ENCODE assay signal across 8 cellular contexts in the genomic region with DNA sequence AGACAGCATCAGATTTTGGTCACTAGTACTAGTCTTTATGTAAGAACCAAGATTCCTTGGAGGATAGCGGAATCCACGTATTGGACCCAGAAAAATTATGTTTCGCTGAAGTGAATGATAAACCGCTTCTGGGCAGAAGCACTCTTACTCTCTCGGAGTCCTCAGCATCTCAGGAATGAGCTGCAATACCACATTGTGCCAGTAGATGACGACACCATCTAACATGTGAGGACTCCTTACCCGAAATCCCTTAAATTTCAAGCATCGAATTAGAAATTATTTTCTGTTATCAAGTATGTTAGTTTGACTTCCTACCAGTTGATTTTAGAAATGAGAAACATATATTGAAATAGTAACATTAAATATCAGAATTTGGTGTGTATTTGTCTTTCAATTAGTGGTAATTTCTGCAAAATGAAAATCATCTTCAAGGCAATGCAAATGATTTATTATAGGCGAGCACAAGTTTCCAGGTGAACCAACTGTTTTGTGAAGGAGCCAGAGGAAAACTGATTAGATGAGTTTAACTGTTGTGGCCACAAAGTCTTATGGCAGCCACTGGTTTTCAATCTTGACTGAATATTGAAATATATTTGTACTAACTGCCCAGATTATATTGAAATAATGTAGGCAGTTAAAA.
A peak's percentile ranks its signal among the peaks of the same experiment; 100 is the strongest.
DNase-seq lines count a peak whose midpoint lies in the region; ATAC-seq and TF ChIP-seq lines count a peak whose summit lies in the region.

No MANE protein-coding gene starts in this region.

- no peaks in the 10 kb centered on the region for H3K4me1 ChIP-seq in vagina

- H3K27ac ChIP-seq in vagina: no peak overlapping the region

- TF ChIP-seq CTCF in progenitor cell of endocrine pancreas (IDR thresholded peaks at IDR 0.05; ENCODE audit: unreplicated experiment) (peak; percentile 99), vagina (IDR thresholded peaks at IDR 0.05) (peak; percentile 83 to 97 (median 92))

- intact Hi-C loops in vagina (cut with DNase I): no loop called here

- H3K36me3 ChIP-seq in vagina: no peaks in the 10 kb centered on the region

- no peak overlapping the region for H3K4me3 ChIP-seq in vagina

- no peaks in the 10 kb centered on the region for H3K27me3 ChIP-seq in vagina

- H3K4me3 Mint-ChIP-seq in progenitor cell of endocrine pancreas (ENCODE audit: low read depth): no peak overlapping the region

- H3K36me3 Mint-ChIP-seq in progenitor cell of endocrine pancreas (ENCODE audit: insufficient read depth): no peaks in the 10 kb centered on the region

- ATAC-seq in GM21360 (IDR thresholded peaks at IDR 0.05; ENCODE audit: unreplicated experiment): peak; percentile 77

- H3K9me3 ChIP-seq in vagina: no peaks in the 10 kb centered on the region

- DNase-seq in Caki2 (ENCODE audit: low read depth) (peak; percentile 38), LHCN-M2 (ENCODE audit: low read depth) (peak; percentile 73), SK-N-DZ (ENCODE audit: low spot score) (peak; percentile 79), globus pallidus (ENCODE audit: low spot score) (peak; percentile 68), progenitor cell of endocrine pancreas (ENCODE audit: low spot score, unreplicated experiment) (peak; percentile 62), vagina (ENCODE audit: extremely low spot score in 2 of 2) (no peak)
- peak; percentile 35 to 59 (median 51) for DNase-seq in activated naive CD4-positive, alpha-beta T cell (lab: John Stamatoyannopoulos, UW)

- TF ChIP-seq POLR2A in vagina (IDR thresholded peaks at IDR 0.05): no peak

- no peak overlapping the region for H3K27ac Mint-ChIP-seq in progenitor cell of endocrine pancreas

- H3K27me3 Mint-ChIP-seq in progenitor cell of endocrine pancreas: peaks cover 3% of the 10 kb centered on the region

- H3K4me1 Mint-ChIP-seq in progenitor cell of endocrine pancreas (ENCODE audit: low read depth): peaks cover 5% of the 10 kb centered on the region

- no peaks in the 10 kb centered on the region for H3K9me3 Mint-ChIP-seq in progenitor cell of endocrine pancreas (ENCODE audit: low read depth)

- in situ Hi-C loops in Caki2 (cut with HindIII; ENCODE audit: low pct_unique_long_range_greater_than_20kb, low sequenced_read_pairs): no loop called here

Comparison
In these comparisons a context has a peak if more than half of its experiments do, and no peak if none do; other contexts are left out.
1. DNase-seq: peak in Caki2 (single experiment), LHCN-M2 (single experiment), SK-N-DZ (single experiment), activated naive CD4-positive, alpha-beta T cell (4 of 4), globus pallidus (single experiment) and progenitor cell of endocrine pancreas (single experiment); none in vagina (0 of 2).